2 cellular contexts compared by ENCODE assay signal in the genomic region with DNA sequence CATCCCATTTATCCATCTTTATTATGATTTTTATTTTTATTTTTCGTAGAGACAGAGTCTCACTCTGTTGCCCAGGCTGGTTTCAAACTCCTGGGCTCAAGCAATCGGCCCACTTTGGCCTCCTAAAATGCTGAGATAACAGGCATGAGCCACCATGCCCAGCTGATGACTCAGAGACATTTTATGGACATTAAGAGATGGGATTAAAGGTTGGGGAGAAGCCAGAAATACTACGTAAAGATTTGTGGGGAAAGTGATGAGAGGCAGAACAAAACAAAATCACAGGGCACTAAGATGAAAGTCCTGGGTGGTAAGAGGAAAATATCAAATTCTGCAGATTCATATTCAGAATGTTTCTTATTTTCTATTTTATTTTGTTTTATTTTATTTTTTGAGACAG.
TF ChIP-seq lines count a peak whose summit lies in the region.

No MANE protein-coding gene starts in this region.

TF ChIP-seq in IMR-90, 13 proteins besides CTCF, POLR2A, EP300 and RAD21:
- no peak for TF ChIP-seq CHD1 (IDR thresholded peaks at IDR 0.05; ENCODE audit: low read depth, low read length)
- no peak for TF ChIP-seq BHLHE40 (IDR thresholded peaks at IDR 0.05; ENCODE audit: low read depth, low read length)
- no peak for TF ChIP-seq NFE2L2 (IDR thresholded peaks at IDR 0.05; ENCODE audit: low read depth, low read length)
- TF ChIP-seq FOS (IDR thresholded peaks at IDR 0.05; ENCODE audit: low read depth, low read length): no peak
- TF ChIP-seq RCOR1 (IDR thresholded peaks at IDR 0.05; ENCODE audit: insufficient replicate concordance, low read length): no peak
- TF ChIP-seq RFX5 (IDR thresholded peaks at IDR 0.05; ENCODE audit: low read depth, low read length): no peak
- no peak for TF ChIP-seq CEBPB (IDR thresholded peaks at IDR 0.05; ENCODE audit: low read depth, low read length)
- TF ChIP-seq, protein P1, sequence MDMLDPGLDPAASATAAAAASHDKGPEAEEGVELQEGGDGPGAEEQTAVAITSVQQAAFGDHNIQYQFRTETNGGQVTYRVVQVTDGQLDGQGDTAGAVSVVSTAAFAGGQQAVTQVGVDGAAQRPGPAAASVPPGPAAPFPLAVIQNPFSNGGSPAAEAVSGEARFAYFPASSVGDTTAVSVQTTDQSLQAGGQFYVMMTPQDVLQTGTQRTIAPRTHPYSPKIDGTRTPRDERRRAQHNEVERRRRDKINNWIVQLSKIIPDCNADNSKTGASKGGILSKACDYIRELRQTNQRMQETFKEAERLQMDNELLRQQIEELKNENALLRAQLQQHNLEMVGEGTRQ (IDR thresholded peaks at IDR 0.05; ENCODE audit: low read depth, low read length): no peak
- no peak for TF ChIP-seq MXI1 (IDR thresholded peaks at IDR 0.05; ENCODE audit: borderline replicate concordance, low read depth, low read length)
- no peak for TF ChIP-seq MAFK (IDR thresholded peaks at IDR 0.05; ENCODE audit: low read depth, low read length)
- TF ChIP-seq, protein P2, sequence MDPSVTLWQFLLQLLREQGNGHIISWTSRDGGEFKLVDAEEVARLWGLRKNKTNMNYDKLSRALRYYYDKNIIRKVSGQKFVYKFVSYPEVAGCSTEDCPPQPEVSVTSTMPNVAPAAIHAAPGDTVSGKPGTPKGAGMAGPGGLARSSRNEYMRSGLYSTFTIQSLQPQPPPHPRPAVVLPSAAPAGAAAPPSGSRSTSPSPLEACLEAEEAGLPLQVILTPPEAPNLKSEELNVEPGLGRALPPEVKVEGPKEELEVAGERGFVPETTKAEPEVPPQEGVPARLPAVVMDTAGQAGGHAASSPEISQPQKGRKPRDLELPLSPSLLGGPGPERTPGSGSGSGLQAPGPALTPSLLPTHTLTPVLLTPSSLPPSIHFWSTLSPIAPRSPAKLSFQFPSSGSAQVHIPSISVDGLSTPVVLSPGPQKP (IDR thresholded peaks at IDR 0.05; ENCODE audit: borderline replicate concordance, low read depth, low read length): no peak
- TF ChIP-seq SMC3 (IDR thresholded peaks at IDR 0.05; ENCODE audit: low read depth, low read length): no peak
- TF ChIP-seq MAZ (IDR thresholded peaks at IDR 0.05; ENCODE audit: borderline replicate concordance, low read depth, low read length): no peak

TF ChIP-seq in SK-N-SH treated with all-trans-retinoic acid at 6 μM for 48 hours, 23 proteins besides CTCF, POLR2A, EP300 and RAD21:
- peak; percentile 68 for TF ChIP-seq ISL1 (CRISPR knock-in tag; IDR thresholded peaks at IDR 0.05)
- no peak for TF ChIP-seq SNAI2 (CRISPR knock-in tag; IDR thresholded peaks at IDR 0.05)
